ENCODE assay signal across 1 cellular context in genomic region chr2:8138923-8139667, GRCh38.
TF ChIP-seq lines count a peak whose summit lies in the region.

No MANE protein-coding gene starts in this region.

TF ChIP-seq in HepG2, 621 proteins besides CTCF, POLR2A, EP300 and RAD21 (continued from another document and continues in another):
- TF ChIP-seq MAZ (IDR thresholded peaks at IDR 0.05; ENCODE audit: borderline replicate concordance, low read depth, low read length): 0 out of 2 replicates have a peak, but pooled peaks have one; percentile 27
- peak; percentile 53 for TF ChIP-seq MAZ (CRISPR knock-in tag; IDR thresholded peaks at IDR 0.05; ENCODE audit: low read depth)
- TF ChIP-seq HNRNPH1 (optimal IDR thresholded peaks at IDR 0.05; ENCODE audit: low read depth, low read length): no peak
- peak; percentile 64; the same call in 1 of the 2 replicates for TF ChIP-seq ZNF589 (CRISPR knock-in tag; conservative IDR thresholded peaks at IDR 0.05)
- peak; percentile 72 for TF ChIP-seq ZBTB7B (CRISPR knock-in tag; IDR thresholded peaks at IDR 0.05)
- TF ChIP-seq ZNF749 (CRISPR knock-in tag; IDR thresholded peaks at IDR 0.05; ENCODE audit: borderline replicate concordance): no peak
- TF ChIP-seq ZNF7 (CRISPR knock-in tag; IDR thresholded peaks at IDR 0.05): no peak
- no peak for TF ChIP-seq MYNN (CRISPR knock-in tag; IDR thresholded peaks at IDR 0.05; ENCODE audit: low read depth)
- no peak for TF ChIP-seq HES4 (CRISPR knock-in tag; IDR thresholded peaks at IDR 0.05; ENCODE audit: borderline replicate concordance)
- TF ChIP-seq RARA (CRISPR knock-in tag; IDR thresholded peaks at IDR 0.05): peak; percentile 96
- peak; percentile 79 for TF ChIP-seq KDM6A (CRISPR knock-in tag; IDR thresholded peaks at IDR 0.05; ENCODE audit: low read depth)
- no peak for TF ChIP-seq ZNF850 (CRISPR knock-in tag; conservative IDR thresholded peaks at IDR 0.05)
- no peak for TF ChIP-seq TCF12 (IDR thresholded peaks at IDR 0.05)
- peak; percentile 95 for TF ChIP-seq TCF12 (CRISPR knock-in tag; IDR thresholded peaks at IDR 0.05)
- TF ChIP-seq, protein P1, sequence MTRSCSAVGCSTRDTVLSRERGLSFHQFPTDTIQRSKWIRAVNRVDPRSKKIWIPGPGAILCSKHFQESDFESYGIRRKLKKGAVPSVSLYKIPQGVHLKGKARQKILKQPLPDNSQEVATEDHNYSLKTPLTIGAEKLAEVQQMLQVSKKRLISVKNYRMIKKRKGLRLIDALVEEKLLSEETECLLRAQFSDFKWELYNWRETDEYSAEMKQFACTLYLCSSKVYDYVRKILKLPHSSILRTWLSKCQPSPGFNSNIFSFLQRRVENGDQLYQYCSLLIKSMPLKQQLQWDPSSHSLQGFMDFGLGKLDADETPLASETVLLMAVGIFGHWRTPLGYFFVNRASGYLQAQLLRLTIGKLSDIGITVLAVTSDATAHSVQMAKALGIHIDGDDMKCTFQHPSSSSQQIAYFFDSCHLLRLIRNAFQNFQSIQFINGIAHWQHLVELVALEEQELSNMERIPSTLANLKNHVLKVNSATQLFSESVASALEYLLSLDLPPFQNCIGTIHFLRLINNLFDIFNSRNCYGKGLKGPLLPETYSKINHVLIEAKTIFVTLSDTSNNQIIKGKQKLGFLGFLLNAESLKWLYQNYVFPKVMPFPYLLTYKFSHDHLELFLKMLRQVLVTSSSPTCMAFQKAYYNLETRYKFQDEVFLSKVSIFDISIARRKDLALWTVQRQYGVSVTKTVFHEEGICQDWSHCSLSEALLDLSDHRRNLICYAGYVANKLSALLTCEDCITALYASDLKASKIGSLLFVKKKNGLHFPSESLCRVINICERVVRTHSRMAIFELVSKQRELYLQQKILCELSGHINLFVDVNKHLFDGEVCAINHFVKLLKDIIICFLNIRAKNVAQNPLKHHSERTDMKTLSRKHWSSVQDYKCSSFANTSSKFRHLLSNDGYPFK (CRISPR knock-in tag; IDR thresholded peaks at IDR 0.05; ENCODE audit: borderline replicate concordance): no peak
- no peak for TF ChIP-seq ZSCAN12 (CRISPR knock-in tag; IDR thresholded peaks at IDR 0.05)
- 0 out of 2 replicates have a peak, but pooled peaks have one; percentile 62 for TF ChIP-seq EED (CRISPR knock-in tag; IDR thresholded peaks at IDR 0.05)
- TF ChIP-seq ZNF274 (CRISPR knock-in tag; IDR thresholded peaks at IDR 0.05): peak; percentile 46; the same call in 1 of the 2 replicates
- no peak for TF ChIP-seq MAFG (CRISPR knock-in tag; IDR thresholded peaks at IDR 0.05)
- no peak for TF ChIP-seq ZNF143 (CRISPR knock-in tag; IDR thresholded peaks at IDR 0.05)
- TF ChIP-seq, protein P2, sequence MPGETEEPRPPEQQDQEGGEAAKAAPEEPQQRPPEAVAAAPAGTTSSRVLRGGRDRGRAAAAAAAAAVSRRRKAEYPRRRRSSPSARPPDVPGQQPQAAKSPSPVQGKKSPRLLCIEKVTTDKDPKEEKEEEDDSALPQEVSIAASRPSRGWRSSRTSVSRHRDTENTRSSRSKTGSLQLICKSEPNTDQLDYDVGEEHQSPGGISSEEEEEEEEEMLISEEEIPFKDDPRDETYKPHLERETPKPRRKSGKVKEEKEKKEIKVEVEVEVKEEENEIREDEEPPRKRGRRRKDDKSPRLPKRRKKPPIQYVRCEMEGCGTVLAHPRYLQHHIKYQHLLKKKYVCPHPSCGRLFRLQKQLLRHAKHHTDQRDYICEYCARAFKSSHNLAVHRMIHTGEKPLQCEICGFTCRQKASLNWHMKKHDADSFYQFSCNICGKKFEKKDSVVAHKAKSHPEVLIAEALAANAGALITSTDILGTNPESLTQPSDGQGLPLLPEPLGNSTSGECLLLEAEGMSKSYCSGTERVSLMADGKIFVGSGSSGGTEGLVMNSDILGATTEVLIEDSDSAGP (CRISPR knock-in tag; IDR thresholded peaks at IDR 0.05; ENCODE audit: borderline replicate concordance): peak; percentile 56
- TF ChIP-seq, protein P3, sequence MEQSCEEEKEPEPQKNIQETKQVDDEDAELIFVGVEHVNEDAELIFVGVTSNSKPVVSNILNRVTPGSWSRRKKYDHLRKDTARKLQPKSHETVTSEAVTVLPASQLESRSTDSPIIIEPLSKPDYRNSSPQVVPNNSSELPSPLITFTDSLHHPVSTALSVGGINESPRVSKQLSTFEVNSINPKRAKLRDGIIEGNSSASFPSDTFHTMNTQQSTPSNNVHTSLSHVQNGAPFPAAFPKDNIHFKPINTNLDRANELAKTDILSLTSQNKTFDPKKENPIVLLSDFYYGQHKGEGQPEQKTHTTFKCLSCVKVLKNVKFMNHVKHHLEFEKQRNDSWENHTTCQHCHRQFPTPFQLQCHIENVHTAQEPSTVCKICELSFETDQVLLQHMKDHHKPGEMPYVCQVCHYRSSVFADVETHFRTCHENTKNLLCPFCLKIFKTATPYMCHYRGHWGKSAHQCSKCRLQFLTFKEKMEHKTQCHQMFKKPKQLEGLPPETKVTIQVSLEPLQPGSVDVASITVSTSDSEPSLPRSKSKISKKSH (CRISPR knock-in tag; IDR thresholded peaks at IDR 0.05; ENCODE audit: borderline replicate concordance): no peak; the same call in 1 of the 2 replicates
- TF ChIP-seq CEBPZ (IDR thresholded peaks at IDR 0.05; ENCODE audit: low read length): no peak
- TF ChIP-seq, protein P4, sequence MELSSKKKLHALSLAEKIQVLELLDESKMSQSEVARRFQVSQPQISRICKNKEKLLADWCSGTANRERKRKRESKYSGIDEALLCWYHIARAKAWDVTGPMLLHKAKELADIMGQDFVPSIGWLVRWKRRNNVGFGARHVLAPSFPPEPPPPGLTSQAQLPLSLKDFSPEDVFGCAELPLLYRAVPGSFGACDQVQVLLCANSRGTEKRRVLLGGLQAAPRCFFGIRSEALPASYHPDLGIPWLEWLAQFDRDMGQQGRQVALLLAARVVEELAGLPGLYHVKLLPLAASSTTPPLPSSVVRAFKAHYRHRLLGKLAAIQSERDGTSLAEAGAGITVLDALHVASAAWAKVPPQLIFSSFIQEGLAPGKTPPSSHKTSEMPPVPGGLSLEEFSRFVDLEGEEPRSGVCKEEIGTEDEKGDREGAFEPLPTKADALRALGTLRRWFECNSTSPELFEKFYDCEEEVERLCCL (CRISPR knock-in tag; IDR thresholded peaks at IDR 0.05; ENCODE audit: borderline replicate concordance): no peak
- no peak for TF ChIP-seq ZNF724P (CRISPR knock-in tag; IDR thresholded peaks at IDR 0.05; ENCODE audit: borderline replicate concordance)
- peak; percentile 84 for TF ChIP-seq ZNF18 (CRISPR knock-in tag; IDR thresholded peaks at IDR 0.05; ENCODE audit: insufficient replicate concordance)
- TF ChIP-seq TP53 (CRISPR knock-in tag; conservative IDR thresholded peaks at IDR 0.05): peak; percentile 65; the same call in 1 of the 2 replicates
- TF ChIP-seq HNRNPK (IDR thresholded peaks at IDR 0.05; ENCODE audit: low read depth, low read length, poor library complexity, severe bottlenecking): no peak
- no peak for TF ChIP-seq ZC3H4 (CRISPR knock-in tag; IDR thresholded peaks at IDR 0.05; ENCODE audit: borderline replicate concordance)
- TF ChIP-seq RBM22 (optimal IDR thresholded peaks at IDR 0.05; ENCODE audit: low read length): no peak
- peak; percentile 35 for TF ChIP-seq ZBED4 (CRISPR knock-in tag; IDR thresholded peaks at IDR 0.05; ENCODE audit: borderline replicate concordance)
- TF ChIP-seq, protein P5, sequence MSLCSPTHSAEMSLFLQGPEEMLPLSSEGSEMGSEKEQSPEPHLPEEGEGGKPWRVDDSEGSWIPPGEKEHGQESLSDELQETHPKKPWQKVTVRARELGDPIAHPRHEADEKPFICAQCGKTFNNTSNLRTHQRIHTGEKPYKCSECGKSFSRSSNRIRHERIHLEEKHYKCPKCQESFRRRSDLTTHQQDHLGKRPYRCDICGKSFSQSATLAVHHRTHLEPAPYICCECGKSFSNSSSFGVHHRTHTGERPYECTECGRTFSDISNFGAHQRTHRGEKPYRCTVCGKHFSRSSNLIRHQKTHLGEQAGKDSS (CRISPR knock-in tag; IDR thresholded peaks at IDR 0.05; ENCODE audit: borderline replicate concordance, low read depth): peak; percentile 62
- TF ChIP-seq CBFB (CRISPR knock-in tag; IDR thresholded peaks at IDR 0.05): no peak; the same call in 1 of the 2 replicates
- TF ChIP-seq HDAC6 (IDR thresholded peaks at IDR 0.05; ENCODE audit: low read depth, low read length): no peak
- no peak for TF ChIP-seq MTF1 (CRISPR knock-in tag; IDR thresholded peaks at IDR 0.05)
- no peak for TF ChIP-seq ZNF296 (CRISPR knock-in tag; conservative IDR thresholded peaks at IDR 0.05)
- TF ChIP-seq SIX4 (CRISPR knock-in tag; IDR thresholded peaks at IDR 0.05): peak; percentile 7; the same call in 1 of the 2 replicates
- TF ChIP-seq IKZF1 (IDR thresholded peaks at IDR 0.05): no peak
- TF ChIP-seq ZMYM2 (CRISPR knock-in tag; IDR thresholded peaks at IDR 0.05): 0 out of 2 replicates have a peak, but pooled peaks have one; percentile 20
- TF ChIP-seq GRHL1 (CRISPR knock-in tag; conservative IDR thresholded peaks at IDR 0.05): no peak
- TF ChIP-seq ZKSCAN1 (IDR thresholded peaks at IDR 0.05; ENCODE audit: low read length): no peak
- TF ChIP-seq AHR (CRISPR knock-in tag; IDR thresholded peaks at IDR 0.05): peak; percentile 58; the same call in 1 of the 2 replicates
- TF ChIP-seq SP140L (CRISPR knock-in tag; IDR thresholded peaks at IDR 0.05; ENCODE audit: borderline replicate concordance): no peak; the same call in 1 of the 2 replicates
- no peak; the same call in 1 of the 2 replicates for TF ChIP-seq DDIT3 (CRISPR knock-in tag; IDR thresholded peaks at IDR 0.05)
- no peak for TF ChIP-seq HNRNPUL1 (IDR thresholded peaks at IDR 0.05; ENCODE audit: low read depth, low read length)
